In the genomic region with DNA sequence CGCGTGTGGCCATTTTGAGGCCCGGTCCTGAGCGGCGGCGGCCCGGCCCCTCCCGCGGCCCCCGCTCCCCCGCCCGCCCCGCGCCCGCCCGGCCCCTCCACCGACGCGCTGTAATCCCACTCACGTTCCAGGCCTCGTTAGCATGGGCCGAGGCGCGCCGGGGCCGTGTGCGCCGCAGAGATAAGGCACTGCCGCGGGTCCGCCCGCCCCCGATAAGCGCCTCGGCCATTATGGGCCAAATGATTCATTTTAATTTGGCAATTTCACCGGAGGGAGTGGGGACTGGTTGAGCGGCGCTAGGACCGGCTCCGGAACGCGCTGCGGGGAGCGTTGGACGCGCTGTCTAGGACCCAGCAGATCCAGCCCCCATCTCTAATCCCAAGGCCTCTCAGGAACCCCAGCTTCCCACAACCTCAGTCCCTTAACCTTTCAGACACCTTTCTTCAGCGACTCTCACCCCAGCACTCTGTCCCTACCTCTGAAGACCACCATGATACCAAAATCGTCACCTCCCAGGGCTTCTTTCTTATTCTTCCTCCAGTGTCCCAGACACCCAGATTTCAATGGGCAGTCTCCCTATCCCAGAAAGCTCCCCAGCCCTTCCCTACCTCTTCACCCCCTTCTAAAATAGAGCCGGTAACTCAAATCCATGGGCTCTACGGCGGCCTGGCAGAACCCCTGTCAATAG, we compare ENCODE assay signal across 9 cellular contexts. TPM values are rescaled to one million over a fixed set of nuclear protein-coding genes. Genes with fewer than 3 reads are reported as not detected.
DNase-seq lines count a peak whose midpoint lies in the region; TF ChIP-seq lines count a peak whose summit lies in the region.
"Had no signal": no experiment of that assay in that cellular context is flagged by ENCODE, and none has a peak within 500 bp of the region (broad histone marks: within the 10 kb centered on the region; RNA-seq: fewer than 3 reads in every experiment).

TAL1 (minus strand) TSS at position 39 of the 688 bp plus-strand sequence. CDS start 6,337 bp downstream, outside the sequence.

- no peaks in the 10 kb centered on the region for H3K36me3 Mint-ChIP-seq in activated naive CD4-positive, alpha-beta T cell treated with anti-CD3 and anti-CD28 coated beads, Interleukin-2, amount 50 U/mL, for 24 hours
- H3K36me3 Mint-ChIP-seq in type B pancreatic cell = peaks cover 7% of the 10 kb centered on the region

- peak within 1 kb of the TSS; percentile 82 for H3K4me3 Mint-ChIP-seq in activated naive CD4-positive, alpha-beta T cell treated with anti-CD3 and anti-CD28 coated beads, Interleukin-2, amount 50 U/mL, for 24 hours
- peak within 1 kb of the TSS; percentile 80 for H3K4me3 Mint-ChIP-seq in type B pancreatic cell

- H3K4me1 Mint-ChIP-seq in activated naive CD4-positive, alpha-beta T cell treated with anti-CD3 and anti-CD28 coated beads, Interleukin-2, amount 50 U/mL, for 24 hours = peaks cover 35% of the 10 kb centered on the region
- H3K4me1 Mint-ChIP-seq in type B pancreatic cell (ENCODE audit: unreplicated experiment) = peaks cover 5% of the 10 kb centered on the region

- no peak for TF ChIP-seq CTCF in type B pancreatic cell (conservative IDR thresholded peaks at IDR 0.05)

- peak within 1 kb of the TSS; percentile 1 for H3K27ac Mint-ChIP-seq in activated naive CD4-positive, alpha-beta T cell treated with anti-CD3 and anti-CD28 coated beads, Interleukin-2, amount 50 U/mL, for 24 hours
- peak within 1 kb of the TSS; percentile 86 for H3K27ac Mint-ChIP-seq in type B pancreatic cell

- no peaks in the 10 kb centered on the region for H3K9me3 Mint-ChIP-seq in activated naive CD4-positive, alpha-beta T cell treated with anti-CD3 and anti-CD28 coated beads, Interleukin-2, amount 50 U/mL, for 24 hours
- H3K9me3 Mint-ChIP-seq in type B pancreatic cell = no peaks in the 10 kb centered on the region

- DNase-seq in activated naive CD4-positive, alpha-beta T cell (lab: John Stamatoyannopoulos, UW) = no peak
- DNase-seq in dermis microvascular lymphatic vessel endothelial cell (ENCODE audit: low read depth in 2 of 2) (peak; percentile 62 to 86), mesenteric fat pad (ENCODE audit: low spot score) (no peak), type B pancreatic cell (ENCODE audit: extremely low spot score, unreplicated experiment) (no peak), NCI-H748 treated with DMSO at 0.1 percent for 48 hours (lab: John Stamatoyannopoulos, UW) (no peak), NOMO-1 treated with dmso at 0.1 percent for 144 hours (lab: John Stamatoyannopoulos, UW; ENCODE audit: unreplicated experiment) (no peak), NCI-H345 (lab: John Stamatoyannopoulos, UW) (no peak)
- DNase-seq: DND-41 had no signal

- H3K27me3 Mint-ChIP-seq in activated naive CD4-positive, alpha-beta T cell treated with anti-CD3 and anti-CD28 coated beads, Interleukin-2, amount 50 U/mL, for 24 hours = peaks cover 64% of the 10 kb centered on the region
- H3K27me3 Mint-ChIP-seq in type B pancreatic cell = peaks cover 93% of the 10 kb centered on the region

RNA-seq across cellular contexts. Expression of gene TAL1, which starts in this region (rescaled TPM):
- total RNA-seq in dermis microvascular lymphatic vessel endothelial cell (55.8 and 77.9 TPM in 2 replicates), mesenteric fat pad (11.0 TPM), type B pancreatic cell (ENCODE audit: low replicate concordance) (not detected in 2 replicates)

Comparison
In these comparisons a context has a peak if more than half of its experiments do, and no peak if none do; other contexts are left out.
1. RNA of gene TAL1 (total RNA-seq): 55.8 to 77.9 TPM in dermis microvascular lymphatic vessel endothelial cell and 11.0 TPM in mesenteric fat pad (single experiment); not detected in type B pancreatic cell; every median in the first group is over 10 times any median in the second.
2. DNase-seq: peak in dermis microvascular lymphatic vessel endothelial cell (2 of 2); none in activated naive CD4-positive, alpha-beta T cell (0 of 4), mesenteric fat pad (single experiment), type B pancreatic cell (single experiment), NCI-H748 treated with DMSO at 0.1 percent for 48 hours (single experiment), NOMO-1 treated with dmso at 0.1 percent for 144 hours (single experiment) and NCI-H345 (single experiment).